In the genomic region with DNA sequence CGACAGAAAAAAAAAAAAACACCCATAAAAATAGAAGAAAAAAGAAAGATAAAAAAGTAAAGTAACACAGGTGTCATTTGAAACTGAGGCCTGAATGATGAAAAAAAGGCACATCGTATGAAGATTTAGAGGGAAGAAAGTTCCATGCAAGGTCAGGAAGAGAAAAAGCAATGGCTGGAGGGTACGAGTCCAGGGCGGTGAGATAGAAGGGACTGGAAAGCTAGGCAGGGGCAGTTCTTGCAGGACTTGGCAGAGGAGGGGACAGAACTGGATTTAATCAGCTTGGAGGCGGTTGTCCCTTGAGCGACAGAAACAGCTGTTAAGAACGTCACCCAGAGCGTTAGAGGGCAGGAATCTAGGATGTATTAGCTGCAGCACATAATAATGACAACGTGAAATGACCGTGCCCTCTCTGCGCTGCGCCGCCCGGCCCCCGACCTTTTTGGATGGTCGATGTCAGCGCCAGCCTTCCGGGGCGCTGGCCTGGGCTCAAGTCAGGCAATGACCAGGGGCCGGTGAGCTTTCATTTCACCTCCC, we compare ENCODE assay signal across 8 cellular contexts. TPM values are rescaled to one million over a fixed set of nuclear protein-coding genes. Genes with fewer than 3 reads are reported as not detected.
DNase-seq lines count a peak whose midpoint lies in the region; ATAC-seq and TF ChIP-seq lines count a peak whose summit lies in the region.

No MANE protein-coding gene starts in this region.

- no peaks in the 10 kb centered on the region for H3K9me3 ChIP-seq in lower lobe of right lung
- no peaks in the 10 kb centered on the region for H3K9me3 ChIP-seq in thyroid gland

- peak overlapping the region; percentile 97 for H3K4me3 ChIP-seq in lower lobe of right lung
- H3K4me3 ChIP-seq in thyroid gland (replicated peaks in 1 of 3): peak overlapping the region; percentile 67 to 82 (median 81)

- WGBS in thyroid gland, 2 donors: 1 to 2% methylated on average over 13 to 20 of the region's 20 CpGs

- DNase-seq in COLO668 (lab: John Stamatoyannopoulos, UW; ENCODE audit: unreplicated experiment): peak; percentile 33
- peak; percentile 56 for DNase-seq in SK-N-DZ (ENCODE audit: low spot score)
- peak; percentile 39 for DNase-seq in dermis blood vessel endothelial cell
- DNase-seq in lower lobe of right lung: peak; percentile 50
- DNase-seq in thyroid gland: peak; percentile 43 to 50
- DNase-seq in UCSD-AML1 (lab: John Stamatoyannopoulos, UW; ENCODE audit: unreplicated experiment): no peak

- H3K27ac ChIP-seq in lower lobe of right lung (peak overlapping the region; percentile 92), thyroid gland (peak overlapping the region; percentile 81 to 91 (median 82))

- ATAC-seq in GM19452 (IDR thresholded peaks at IDR 0.05; ENCODE audit: unreplicated experiment) (peak; percentile 42), HG03457 (IDR thresholded peaks at IDR 0.05; ENCODE audit: unreplicated experiment) (peak; percentile 26), lower lobe of right lung (peak; percentile 11 to 44)

- intact Hi-C loops in lower lobe of right lung (cut with DNase I): no loop called here
- intact Hi-C loops in thyroid gland (cut with DNase I): no loop called here

- H3K4me1 ChIP-seq in lower lobe of right lung (peaks cover 23% of the 10 kb centered on the region), thyroid gland (peaks cover 11 to 14% of the 10 kb centered on the region in 2 donors)

- TF ChIP-seq CTCF in lower lobe of right lung (IDR thresholded peaks at IDR 0.05) (no peak), thyroid gland (IDR thresholded peaks at IDR 0.05) (no peak)

- no peak for TF ChIP-seq POLR2A in thyroid gland (IDR thresholded peaks at IDR 0.05)

- H3K36me3 ChIP-seq in lower lobe of right lung (no peaks in the 10 kb centered on the region), thyroid gland (no peaks in the 10 kb centered on the region)

- no peaks in the 10 kb centered on the region for H3K27me3 ChIP-seq in lower lobe of right lung (ENCODE audit: low read depth)
- no peaks in the 10 kb centered on the region for H3K27me3 ChIP-seq in thyroid gland

RNA-seq across cellular contexts. Expression of a gene that starts 0.6 kb away (rescaled TPM):
- polyA plus RNA-seq in SK-N-DZ (2014; cell fraction: cytosol; rRNA removed): 16.9 and 18.2 TPM in 2 replicates
- polyA plus RNA-seq in SK-N-DZ (2014; cell fraction: nucleus; rRNA removed): 58.7 and 60.7 TPM in 2 replicates
- total RNA-seq in dermis blood vessel endothelial cell (4.9 and 6.8 TPM in 2 replicates), lower lobe of right lung (13.4 TPM), thyroid gland (10 to 100 TPM; 12.5 to 15.4 (median 14.2) TPM)

RNA-seq across cellular contexts. Expression of a gene that starts 42.5 kb away (rescaled TPM):
- 0.82 and 1.1 TPM in 2 replicates for polyA plus RNA-seq in SK-N-DZ (2014; cell fraction: cytosol; rRNA removed)
- polyA plus RNA-seq in SK-N-DZ (2014; cell fraction: nucleus; rRNA removed): 0.24 and 0.26 TPM in 2 replicates
- total RNA-seq in dermis blood vessel endothelial cell: 0.28 TPM in 1 of 2 replicates, not detected in the other
- total RNA-seq in lower lobe of right lung: 2.1 TPM
- total RNA-seq in thyroid gland: 1 to 10 TPM in 3 of 4 donors, under 1 TPM in 1; 0.40 to 2.3 (median 1.1) TPM
